Comparison of ENCODE assay signal across 1 cellular context in the genomic region with DNA sequence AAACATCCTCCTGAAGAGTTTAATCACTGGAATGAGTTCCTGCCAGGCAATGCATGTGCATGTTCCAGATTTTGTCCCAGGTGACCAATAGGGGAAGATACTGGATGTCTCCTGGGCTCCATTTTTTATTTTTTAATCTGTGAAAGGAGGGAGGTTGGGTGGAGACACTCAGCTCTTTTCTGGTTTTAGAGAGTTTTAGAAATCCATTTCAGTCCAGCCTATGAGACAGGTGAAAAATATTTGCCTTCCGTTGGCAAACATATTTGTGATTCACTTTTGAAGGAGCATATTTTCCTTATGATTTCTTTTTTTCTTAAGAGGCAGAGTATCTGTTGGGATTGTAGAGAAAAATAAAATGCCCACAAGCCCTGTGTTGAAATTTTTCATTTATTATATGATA.
TF ChIP-seq lines count a peak whose summit lies in the region.

No MANE protein-coding gene starts in this region.

TF ChIP-seq in H1, 55 proteins besides CTCF, POLR2A, EP300 and RAD21:
- TF ChIP-seq SIN3A (conservative IDR thresholded peaks at IDR 0.05 in 1 of 2, IDR thresholded peaks at IDR 0.05 in 1 of 2; ENCODE audit: low read depth in 1 of 2, low read length in 2 of 2) = no peak
- TF ChIP-seq TCF12 (IDR thresholded peaks at IDR 0.05; ENCODE audit: low read depth, low read length) = no peak
- TF ChIP-seq, protein P1, sequence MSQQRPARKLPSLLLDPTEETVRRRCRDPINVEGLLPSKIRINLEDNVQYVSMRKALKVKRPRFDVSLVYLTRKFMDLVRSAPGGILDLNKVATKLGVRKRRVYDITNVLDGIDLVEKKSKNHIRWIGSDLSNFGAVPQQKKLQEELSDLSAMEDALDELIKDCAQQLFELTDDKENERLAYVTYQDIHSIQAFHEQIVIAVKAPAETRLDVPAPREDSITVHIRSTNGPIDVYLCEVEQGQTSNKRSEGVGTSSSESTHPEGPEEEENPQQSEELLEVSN (IDR thresholded peaks at IDR 0.05) = no peak
- TF ChIP-seq ASH2L (IDR thresholded peaks at IDR 0.05; ENCODE audit: low read length) = no peak
- no peak for TF ChIP-seq KDM1A (IDR thresholded peaks at IDR 0.05; ENCODE audit: borderline replicate concordance, low read length)
- TF ChIP-seq FOSL1 (IDR thresholded peaks at IDR 0.05; ENCODE audit: insufficient read depth, low read depth, low read length) = no peak
- no peak for TF ChIP-seq BACH1 (IDR thresholded peaks at IDR 0.05; ENCODE audit: low read length)
- no peak for TF ChIP-seq CHD1 (IDR thresholded peaks at IDR 0.05; ENCODE audit: low read depth, low read length)
- no peak for TF ChIP-seq KDM5A (IDR thresholded peaks at IDR 0.05; ENCODE audit: low read length)
TF ChIP-seq in H1: peak in this region for 0.
